16 cellular contexts compared by ENCODE assay signal in the genomic region with DNA sequence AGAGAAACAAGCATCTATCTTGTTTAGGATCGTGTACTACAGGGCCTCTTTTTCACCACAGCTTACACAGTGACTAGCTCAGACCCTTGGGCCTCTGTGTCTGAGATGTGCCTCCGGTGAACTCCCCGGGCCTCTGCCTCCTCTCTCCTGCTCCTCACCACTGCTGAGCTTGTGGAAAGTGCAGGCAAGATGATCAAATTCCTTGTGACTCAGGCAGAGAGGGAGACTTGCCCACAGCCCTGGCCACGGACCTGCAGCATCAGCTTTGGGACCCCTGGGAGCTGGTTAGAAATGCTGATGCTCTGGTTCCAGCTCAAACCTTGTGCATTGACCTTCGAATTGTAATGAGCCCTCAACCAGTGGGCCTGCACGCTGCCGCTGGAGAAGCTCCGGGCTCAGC.
"Had no signal": no experiment of that assay in that cellular context is flagged by ENCODE, and none has a peak within 500 bp of the region (broad histone marks: within the 10 kb centered on the region; RNA-seq: fewer than 3 reads in every experiment).

No MANE protein-coding gene starts in this region.

- H3K4me1 Mint-ChIP-seq: activated CD4-positive, alpha-beta memory T cell treated with anti-CD3 and anti-CD28 coated beads, Interleukin-2, amount 10 ng/mL, durations not matched to agents 7 days and 5 days; memory B cell had no signal

- H3K27me3 Mint-ChIP-seq: activated CD4-positive, alpha-beta memory T cell treated with anti-CD3 and anti-CD28 coated beads, Interleukin-2, amount 10 ng/mL, durations not matched to agents 7 days and 5 days; activated T-cell treated with anti-CD3 and anti-CD28 coated beads, Interleukin-2, amount 50 U/mL, for 24 hours; memory B cell had no signal

- H3K27ac ChIP-seq: pancreas, sigmoid colon, thyroid gland, uterus had no signal

- H3K4me3 ChIP-seq: breast epithelium, pancreas, sigmoid colon, thyroid gland, uterus had no signal

- DNase-seq: activated CD4-positive, alpha-beta memory T cell treated with anti-CD3 and anti-CD28 coated beads, Interleukin-2, amount 10 ng/mL, durations not matched to agents 7 days and 5 days; activated CD4-positive, CD25-positive, alpha-beta regulatory T cell treated with anti-CD3 and anti-CD28 coated beads, Interleukin-2, amount 50 U/mL, for 72 hours; activated effector memory CD4-positive, alpha-beta T cell treated with anti-CD3 and anti-CD28 coated beads, Interleukin-2, amount 50 U/mL, for 16 hours; activated T-cell treated with anti-CD3 and anti-CD28 coated beads, Interleukin-2, amount 50 U/mL, for 24 hours; effector memory CD4-positive, alpha-beta T cell; hypothalamus; left ventricle myocardium superior; pancreas; sigmoid colon; stimulated activated CD4-positive, alpha-beta T cell treated with anti-CD3 and anti-CD28 coated beads, Interleukin-1b, Interleukin-23, amount 100 ng/mL, for 48 hours; thyroid gland had no signal

- ATAC-seq: left ventricle myocardium superior, pancreas had no signal

- H3K36me3 ChIP-seq: breast epithelium, pancreas, sigmoid colon, thyroid gland, uterus had no signal

- H3K9me3 ChIP-seq: breast epithelium, pancreas, sigmoid colon, thyroid gland, uterus had no signal

- H3K9me3 Mint-ChIP-seq: activated CD4-positive, alpha-beta memory T cell treated with anti-CD3 and anti-CD28 coated beads, Interleukin-2, amount 10 ng/mL, durations not matched to agents 7 days and 5 days; activated naive CD4-positive, alpha-beta T cell treated with anti-CD3 and anti-CD28 coated beads, Interleukin-2, amount 50 U/mL, for 72 hours; activated T-cell treated with anti-CD3 and anti-CD28 coated beads, Interleukin-2, amount 50 U/mL, for 24 hours; memory B cell had no signal

- H3K27me3 ChIP-seq: breast epithelium, pancreas, sigmoid colon, thyroid gland, uterus had no signal

- H3K27ac Mint-ChIP-seq: activated CD4-positive, alpha-beta memory T cell treated with anti-CD3 and anti-CD28 coated beads, Interleukin-2, amount 10 ng/mL, durations not matched to agents 7 days and 5 days; dendritic cell treated with granulocyte-macrophage colony-stimulating factor and Interleukin-4, amounts not matched to agents 40 ng/mL and 50 ng/mL, for 4 days; memory B cell had no signal

- H3K4me3 Mint-ChIP-seq: activated CD4-positive, alpha-beta memory T cell treated with anti-CD3 and anti-CD28 coated beads, Interleukin-2, amount 10 ng/mL, durations not matched to agents 7 days and 5 days; activated T-cell treated with anti-CD3 and anti-CD28 coated beads, Interleukin-2, amount 50 U/mL, for 24 hours; dendritic cell treated with granulocyte-macrophage colony-stimulating factor and Interleukin-4, amounts not matched to agents 40 ng/mL and 50 ng/mL, for 4 days; memory B cell had no signal

- H3K36me3 Mint-ChIP-seq: activated naive CD4-positive, alpha-beta T cell treated with anti-CD3 and anti-CD28 coated beads, Interleukin-2, amount 50 U/mL, for 72 hours; memory B cell had no signal

- H3K4me1 ChIP-seq: breast epithelium had no signal
